In genomic region chr10:132774179-132774904, GRCh38 we compare ENCODE assay signal across 1 cellular context.
TF ChIP-seq lines count a peak whose summit lies in the region.

No MANE protein-coding gene starts in this region.

TF ChIP-seq in H1, 55 proteins besides CTCF, POLR2A, EP300 and RAD21 (continued from another document):
- TF ChIP-seq ATF2 (IDR thresholded peaks at IDR 0.05; ENCODE audit: low read length) (no peak), CBX5 (IDR thresholded peaks at IDR 0.05; ENCODE audit: low read depth, low read length) (no peak), SP1 (IDR thresholded peaks at IDR 0.05; ENCODE audit: low read depth, low read length) (no peak), CTBP2 (IDR thresholded peaks at IDR 0.05; ENCODE audit: borderline replicate concordance, insufficient read depth, insufficient read length, low read length) (no peak), SIN3A (conservative IDR thresholded peaks at IDR 0.05 in 1 of 2, IDR thresholded peaks at IDR 0.05 in 1 of 2; ENCODE audit: low read depth in 1 of 2, low read length in 2 of 2) (no peak)
